20 cellular contexts compared by ENCODE assay signal in genomic region chr7:77895905-77896304, GRCh38.
DNase-seq lines count a peak whose midpoint lies in the region; ATAC-seq, FAIRE-seq and TF ChIP-seq lines count a peak whose summit lies in the region.
"Had no signal": no experiment of that assay in that cellular context is flagged by ENCODE, and none has a peak within 500 bp of the region (broad histone marks: within the 10 kb centered on the region; RNA-seq: fewer than 3 reads in every experiment).

No MANE protein-coding gene starts in this region.

- TF ChIP-seq CTCF in IMR-90 (conservative IDR thresholded peaks at IDR 0.05; ENCODE audit: low read depth, low read length) (no peak), SU-DHL-6 (IDR thresholded peaks at IDR 0.05; ENCODE audit: insufficient read depth, low read length, poor library complexity, severe bottlenecking) (no peak)

- H2AK5ac ChIP-seq in IMR-90 (ENCODE audit: low read depth, low read length) = no peak overlapping the region

- no peak overlapping the region for H2BK15ac ChIP-seq in IMR-90 (ENCODE audit: low read depth, low read length)

- WGBS in IMR-90 (ENCODE audit: extremely low coverage in 2 of 2, insufficient read length in 1 of 2), 2 experiments = no CpG with 5 or more reads among the region's 3 CpGs

- no peak overlapping the region for H3K23ac ChIP-seq in IMR-90 (ENCODE audit: low read depth, low read length)

- dilution Hi-C loops in IMR-90 (cut with HindIII; ENCODE audit: low sequenced_read_pairs, unreplicated experiment) = no loop called here

- H3K9ac ChIP-seq in IMR-90 (ENCODE audit: low read depth, low read length) (no peak overlapping the region), SU-DHL-6 (ENCODE audit: low read length) (0 out of 2 replicates have a peak overlapping the region, but pooled peaks have one; percentile 0)
- H3K9ac ChIP-seq: BLaER1 had no signal

- no peak overlapping the region for H3K27ac ChIP-seq in IMR-90 (ENCODE audit: insufficient read depth, low read length)
- H3K27ac ChIP-seq in SU-DHL-6 (ENCODE audit: low read depth, low read length) = peak overlapping the region; percentile 99
- H3K27ac ChIP-seq: BLaER1, C4-2B had no signal

- H3F3A ChIP-seq in SU-DHL-6 (ENCODE audit: insufficient read depth) = peaks cover 67% of the 10 kb centered on the region

- POLR2A ChIA-PET in IMR-90 (lab: Charles Lee; ENCODE audit: unreplicated experiment) = no interaction called here

- H3K27me3 ChIP-seq in IMR-90 (ENCODE audit: control insufficient read depth, insufficient read depth, low read length) (no peaks in the 10 kb centered on the region), SU-DHL-6 (ENCODE audit: low read length) (no peaks in the 10 kb centered on the region)
- H3K27me3 ChIP-seq: BLaER1 had no signal

- H4K91ac ChIP-seq in IMR-90 (ENCODE audit: insufficient read depth, low read depth, low read length) = no peak overlapping the region

- H3K4me1 ChIP-seq in IMR-90 (ENCODE audit: control insufficient read depth, insufficient read depth, low read length) = no peaks in the 10 kb centered on the region
- H3K4me1 ChIP-seq: BLaER1, Caco-2 had no signal

- H3K9me2 ChIP-seq in SU-DHL-6 (replicated peaks; ENCODE audit: insufficient read depth, low read length) = no peaks in the 10 kb centered on the region

- peaks cover 8% of the 10 kb centered on the region for H3K9me1 ChIP-seq in IMR-90 (ENCODE audit: insufficient read depth, low read length)

- H3K4me3 ChIP-seq in IMR-90 (ENCODE audit: insufficient read depth, low read depth, low read length) (no peak overlapping the region), SU-DHL-6 (ENCODE audit: insufficient read depth, low read length, poor library complexity, severe bottlenecking) (no peak overlapping the region)
- H3K4me3 ChIP-seq: BLaER1 had no signal

- no peak overlapping the region for H3K14ac ChIP-seq in IMR-90 (replicated peaks; ENCODE audit: low read depth, low read length)

- H2AK9ac ChIP-seq in IMR-90 (replicated peaks; ENCODE audit: low read depth, low read length, poor library complexity) = no peak overlapping the region

- H4K5ac ChIP-seq in IMR-90 (ENCODE audit: low read depth, low read length) = no peak overlapping the region

- H2BK5ac ChIP-seq in IMR-90 (ENCODE audit: low read depth, low read length, poor library complexity, severe bottlenecking) = no peak overlapping the region

- in situ Hi-C loops in IMR-90 (cut with MboI; ENCODE audit: low sequenced_read_pairs) = no loop called here

- ATAC-seq in IMR-90 (ENCODE audit: low read depth) = no peak
- ATAC-seq: CD8-positive, alpha-beta T cell had no signal

- FAIRE-seq in islet of Langerhans (lab: Jason Lieb, UNC) = peak; percentile 55
- FAIRE-seq: GM12892, H1 had no signal

- H3K79me1 ChIP-seq in IMR-90 (ENCODE audit: low read depth in 1 of 2, low read length in 2 of 2) = peaks cover 4 to 21% of the 10 kb centered on the region in 2 experiments; a peak in 3 of 4 replicates

- no peak overlapping the region for H3K56ac ChIP-seq in IMR-90 (ENCODE audit: extremely low read depth, insufficient read depth, low read length)

- H2BK20ac ChIP-seq in IMR-90 (ENCODE audit: low read depth, low read length) = no peak overlapping the region

- CTCF ChIA-PET in IMR-90 (lab: Yijun Ruan, JAX) = no interaction called here

- H4K20me1 ChIP-seq in IMR-90 (ENCODE audit: insufficient read depth, low read length) = no peaks in the 10 kb centered on the region
- H4K20me1 ChIP-seq in SU-DHL-6 (ENCODE audit: low read depth, low read length) = no peaks in the 10 kb centered on the region
- H4K20me1 ChIP-seq: BLaER1 had no signal

- H3K18ac ChIP-seq in IMR-90 (ENCODE audit: low read depth, low read length) = no peak overlapping the region

- H2AFZ ChIP-seq in IMR-90 (replicated peaks; ENCODE audit: low read length, poor library complexity) (no peak overlapping the region), SU-DHL-6 (ENCODE audit: low read depth, low read length, severe bottlenecking) (no peak overlapping the region)

- TF ChIP-seq POLR2A in IMR-90 (IDR thresholded peaks at IDR 0.05; ENCODE audit: low read depth, low read length) = no peak

- no peak overlapping the region for H4K8ac ChIP-seq in IMR-90 (ENCODE audit: low read depth in 2 of 2, low read length in 2 of 2)

- H3K4me2 ChIP-seq in IMR-90 (ENCODE audit: low read depth, low read length) (no peak overlapping the region), SU-DHL-6 (ENCODE audit: low read depth, low read length, poor library complexity, severe bottlenecking) (peak overlapping the region; percentile 55)
- H3K4me2 ChIP-seq: BLaER1 had no signal

- H2BK120ac ChIP-seq in IMR-90 (ENCODE audit: low read depth, low read length) = no peak overlapping the region

- no peak for TF ChIP-seq RAD21 in IMR-90 (IDR thresholded peaks at IDR 0.05; ENCODE audit: low read length)

- peaks cover 95% of the 10 kb centered on the region for H3K79me2 ChIP-seq in SU-DHL-6 (ENCODE audit: insufficient read depth, low read length)

- H3K4ac ChIP-seq in IMR-90 (ENCODE audit: low read depth, low read length) = no peak overlapping the region

- H3K9me3 ChIP-seq in IMR-90 (ENCODE audit: control insufficient read depth, insufficient read depth, low read length) = no peaks in the 10 kb centered on the region
- H3K9me3 ChIP-seq in SU-DHL-6 (ENCODE audit: insufficient read depth, low read length) = no peaks in the 10 kb centered on the region
- H3K9me3 ChIP-seq: BLaER1, Caco-2 had no signal

- BruUV-seq in IMR-90 (replicated peaks; lab: Mats Ljungman, UMichigan) = no TSS peak

- DNase-seq in NOMO-1 treated with DMSO at 0.1 percent for 48 hours (lab: John Stamatoyannopoulos, UW; ENCODE audit: unreplicated experiment) (peak; percentile 29), NOMO-1 treated with dmso at 0.1 percent for 144 hours (lab: John Stamatoyannopoulos, UW; ENCODE audit: unreplicated experiment) (no peak), IMR-90 (no peak), activated T-cell treated with anti-CD3 and anti-CD28 coated beads for 4 hours (no peak), NCI-H2081 treated with DMSO at 0.1 percent for 48 hours (lab: John Stamatoyannopoulos, UW) (no peak), NCI-H2081 (lab: John Stamatoyannopoulos, UW) (no peak)
- DNase-seq: 8988T; Caco-2; CD4-positive, CD25-positive, alpha-beta regulatory T cell; CD8-positive, alpha-beta T cell; DMS153; DND-41; H7; HCEC 1CT had no signal

- intact Hi-C loops in IMR-90 (cut with micrococcal nuclease) = no loop called here

- H3K36me3 ChIP-seq in IMR-90 (ENCODE audit: control insufficient read depth, insufficient read depth, low read length) (0 out of 2 replicates have a peak, but pooled peaks cover 2% of the 10 kb centered on the region), SU-DHL-6 (ENCODE audit: low read length) (peaks cover 12% of the 10 kb centered on the region)

TF ChIP-seq in IMR-90, 13 proteins besides CTCF, POLR2A, EP300 and RAD21:
- TF ChIP-seq CEBPB (IDR thresholded peaks at IDR 0.05; ENCODE audit: low read depth, low read length) (peak; percentile 68), BHLHE40 (IDR thresholded peaks at IDR 0.05; ENCODE audit: low read depth, low read length) (no peak), MAZ (IDR thresholded peaks at IDR 0.05; ENCODE audit: borderline replicate concordance, low read depth, low read length) (no peak)
